In the genomic region with DNA sequence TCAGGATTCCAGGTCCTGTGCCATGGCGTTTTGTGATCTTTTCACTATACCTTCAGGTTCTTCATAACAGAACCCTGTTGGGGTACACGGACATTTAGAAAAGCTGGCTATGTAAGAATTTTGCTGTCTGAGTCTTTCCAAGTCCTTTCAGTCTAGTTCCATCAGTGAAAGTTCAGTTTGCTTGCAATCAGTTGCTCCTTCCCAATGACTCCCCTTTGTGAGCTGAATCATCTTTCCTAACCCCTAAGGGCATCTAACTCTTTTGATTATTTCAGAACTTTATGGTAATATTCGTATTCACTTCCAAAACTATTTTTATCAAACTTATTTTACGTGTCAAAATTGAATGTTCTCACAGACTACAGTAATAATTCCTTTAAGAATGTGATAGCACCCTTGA, we compare ENCODE assay signal across 17 cellular contexts.
A peak's percentile ranks its signal among the peaks of the same experiment; 100 is the strongest.
DNase-seq lines count a peak whose midpoint lies in the region; TF ChIP-seq lines count a peak whose summit lies in the region.
"Had no signal": no experiment of that assay in that cellular context is flagged by ENCODE, and none has a peak within 500 bp of the region (broad histone marks: within the 10 kb centered on the region; RNA-seq: fewer than 3 reads in every experiment).

No MANE protein-coding gene starts in this region.

- peaks cover 2% of the 10 kb centered on the region for H3K79me1 ChIP-seq in trophoblast cell (ENCODE audit: low read length)

- H3K23ac ChIP-seq in trophoblast cell (ENCODE audit: low read length), result no peak overlapping the region

- H3K4ac ChIP-seq in trophoblast cell (ENCODE audit: low read depth, low read length), result no peak overlapping the region

- H3K27me3 ChIP-seq in subcutaneous abdominal adipose tissue (ENCODE audit: control insufficient read depth in 5 of 5, insufficient read depth in 4 of 5, low read length in 5 of 5), result no peaks in the 10 kb centered on the region
- H3K27me3 ChIP-seq in trophoblast cell (ENCODE audit: insufficient read depth, low read length), result no peaks in the 10 kb centered on the region

- no peaks in the 10 kb centered on the region for H3K79me2 ChIP-seq in trophoblast cell (ENCODE audit: control insufficient read depth, insufficient read depth, low read length, poor library complexity)

- TF ChIP-seq CTCF in epithelial cell of esophagus (IDR thresholded peaks at IDR 0.05; ENCODE audit: insufficient read depth, low read depth, low read length, missing control alignments), result no peak

- no peak overlapping the region for H3K14ac ChIP-seq in trophoblast cell (ENCODE audit: low read length)

- H2AK5ac ChIP-seq in trophoblast cell (ENCODE audit: low read length), result no peak overlapping the region

- H3K27ac ChIP-seq in subcutaneous abdominal adipose tissue (ENCODE audit: low read depth, low read length), result peak overlapping the region; percentile 35
- no peak overlapping the region for H3K27ac ChIP-seq in trophoblast cell (ENCODE audit: low read depth, low read length)

- H3K18ac ChIP-seq in trophoblast cell (ENCODE audit: low read length), result no peak overlapping the region

- no peak overlapping the region for H3K4me2 ChIP-seq in trophoblast cell (ENCODE audit: low read length)

- no peak overlapping the region for H3K9ac ChIP-seq in subcutaneous abdominal adipose tissue (ENCODE audit: low read length in 5 of 5)
- no peak overlapping the region for H3K9ac ChIP-seq in trophoblast cell (ENCODE audit: low read length)

- H2BK5ac ChIP-seq in trophoblast cell (ENCODE audit: low read depth, low read length, poor library complexity), result no peak overlapping the region

- no CpG with 5 or more reads among the region's 4 CpGs for WGBS in trophoblast cell (ENCODE audit: extremely low coverage, insufficient coverage, insufficient read length)

- H3K36me3 ChIP-seq in subcutaneous abdominal adipose tissue (ENCODE audit: control insufficient read depth in 5 of 5, insufficient read depth in 5 of 5, low read length in 5 of 5) (peaks cover 4 to 28% (median 18%) of the 10 kb centered on the region in 5 donors), trophoblast cell (ENCODE audit: control insufficient read depth in 1 of 2, insufficient read depth in 2 of 2, low read length in 2 of 2) (no peaks in the 10 kb centered on the region)
- H3K36me3 ChIP-seq: HAP-1 had no signal

- H2BK12ac ChIP-seq in trophoblast cell (ENCODE audit: low read length), result no peak overlapping the region

- no peak overlapping the region for H2AFZ ChIP-seq in trophoblast cell (ENCODE audit: insufficient read depth, low read length, poor library complexity)

- H3K4me3 ChIP-seq in epithelial cell of esophagus (ENCODE audit: low read length), result no peak overlapping the region
- H3K4me3 ChIP-seq in subcutaneous abdominal adipose tissue (ENCODE audit: low read depth in 1 of 5, low read length in 5 of 5), result no peak overlapping the region
- no peak overlapping the region for H3K4me3 ChIP-seq in trophoblast cell (ENCODE audit: low read depth, low read length)
- H3K4me3 ChIP-seq: HAP-1 had no signal

- no peak overlapping the region for H4K91ac ChIP-seq in trophoblast cell (ENCODE audit: low read depth, low read length)

- no peak overlapping the region for H4K8ac ChIP-seq in trophoblast cell (ENCODE audit: low read depth, low read length)

- no peak overlapping the region for H4K12ac ChIP-seq in trophoblast cell (ENCODE audit: low read depth, low read length)

- H2BK120ac ChIP-seq in trophoblast cell (ENCODE audit: insufficient read depth, low read length, poor library complexity), result no peak overlapping the region

- H3K9me3 ChIP-seq in subcutaneous abdominal adipose tissue (ENCODE audit: control insufficient read depth in 5 of 5, low read length in 5 of 5) (no peaks in the 10 kb centered on the region), trophoblast cell (ENCODE audit: insufficient read depth, low read depth, low read length) (no peaks in the 10 kb centered on the region)
- H3K9me3 ChIP-seq: HAP-1 had no signal

- H3K4me1 ChIP-seq in subcutaneous abdominal adipose tissue (ENCODE audit: control insufficient read depth in 5 of 5, insufficient read depth in 5 of 5, low read length in 5 of 5) (peaks cover 0 to 7% (median 0%) of the 10 kb centered on the region in 5 donors), trophoblast cell (ENCODE audit: control insufficient read depth in 1 of 2, insufficient read depth in 2 of 2, low read length in 2 of 2) (peaks cover 0 to 2% of the 10 kb centered on the region in 2 experiments)
- H3K4me1 ChIP-seq: HAP-1 had no signal

- DNase-seq in EH (ENCODE audit: low read depth), result peak; percentile 9
- DNase-seq in ELR (ENCODE audit: low read depth), result peak; percentile 19
- peak; percentile 40 for DNase-seq in epithelial cell of esophagus (ENCODE audit: low read depth)
- no peak for DNase-seq in activated T-cell treated with anti-CD3 and anti-CD28 coated beads for 4 hours
- no peak for DNase-seq in trophoblast cell
- DNase-seq: C1 segment of cervical spinal cord; Calu3; CD4-positive, alpha-beta memory T cell; COR-L47; DMS153; DND-41; EL; GF-D8; GOT3; HFFc6 had no signal

Comparison
In these comparisons a context has a peak if more than half of its experiments do, and no peak if none do; other contexts are left out.
1. DNase-seq: peak in EH (single experiment), ELR (single experiment) and epithelial cell of esophagus (single experiment); none in activated T-cell treated with anti-CD3 and anti-CD28 coated beads for 4 hours (single experiment) and trophoblast cell (0 of 2).